Comparison of ENCODE assay signal across 12 cellular contexts in genomic region chr9:116355153-116355827, GRCh38.
DNase-seq lines count a peak whose midpoint lies in the region; ATAC-seq and TF ChIP-seq lines count a peak whose summit lies in the region.
"Had no signal": no experiment of that assay in that cellular context is flagged by ENCODE, and none has a peak within 500 bp of the region (broad histone marks: within the 10 kb centered on the region; RNA-seq: fewer than 3 reads in every experiment).

No MANE protein-coding gene starts in this region.

- in situ Hi-C loops in gastrocnemius medialis (cut with MboI; ENCODE audit: low sequenced_read_pairs in 4 of 4), result loop anchor here in 2 of 4 donors (25.0 kb wide), 2 partner anchors 193 to 207 kb away; partner anchors contain the start of gene PAPPA (in 1 of the 2)

- H3K9me3 ChIP-seq in left ventricle myocardium inferior (replicated peaks) (no peaks in the 10 kb centered on the region), gastrocnemius medialis (no peaks in the 10 kb centered on the region)

- H3K4me1 Mint-ChIP-seq in WTC11, result peaks cover 15% of the 10 kb centered on the region
- no peaks in the 10 kb centered on the region for H3K4me1 Mint-ChIP-seq in activated naive CD8-positive, alpha-beta T cell treated with anti-CD3 and anti-CD28 coated beads, Interleukin-2, amount 50 U/mL, for 24 hours
- H3K4me1 Mint-ChIP-seq: activated CD8-positive, alpha-beta memory T cell treated with anti-CD3 and anti-CD28 coated beads, Interleukin-2, amount 10 ng/mL, durations not matched to agents 7 days and 5 days had no signal

- intact Hi-C loops in left ventricle myocardium inferior (cut with micrococcal nuclease), result no loop called here
- intact Hi-C loops in gastrocnemius medialis (cut with DNase I; ENCODE audit: low total_unique reads), result no loop called here

- H3K4me3 ChIP-seq in left ventricle myocardium inferior, result no peak overlapping the region
- H3K4me3 ChIP-seq in gastrocnemius medialis, result no peak overlapping the region

- H3K27ac ChIP-seq in left ventricle myocardium inferior (replicated peaks), result peak overlapping the region; percentile 71
- peak overlapping the region; percentile 15 to 60 (median 39) for H3K27ac ChIP-seq in gastrocnemius medialis

- H3K9me3 Mint-ChIP-seq in WTC11, result no peaks in the 10 kb centered on the region
- no peaks in the 10 kb centered on the region for H3K9me3 Mint-ChIP-seq in activated naive CD8-positive, alpha-beta T cell treated with anti-CD3 and anti-CD28 coated beads, Interleukin-2, amount 50 U/mL, for 24 hours

- no peak overlapping the region for H3K4me3 Mint-ChIP-seq in WTC11
- no peak overlapping the region for H3K4me3 Mint-ChIP-seq in activated naive CD8-positive, alpha-beta T cell treated with anti-CD3 and anti-CD28 coated beads, Interleukin-2, amount 50 U/mL, for 24 hours
- H3K4me3 Mint-ChIP-seq: activated CD8-positive, alpha-beta memory T cell treated with anti-CD3 and anti-CD28 coated beads, Interleukin-2, amount 10 ng/mL, durations not matched to agents 7 days and 5 days had no signal

- DNase-seq in NCI-H1092 (lab: John Stamatoyannopoulos, UW) (peak; percentile 85), WTC11 (ENCODE audit: low spot score) (peak; percentile 31), left ventricle myocardium inferior (no peak), gastrocnemius medialis (peak; percentile 23 to 63), nucleus accumbens (lab: John Stamatoyannopoulos, UW) (no peak), kidney glomerular epithelial cell (lab: John Stamatoyannopoulos, UW) (no peak)
- DNase-seq in activated CD4-positive, CD25-positive, alpha-beta regulatory T cell (lab: John Stamatoyannopoulos, UW), result no peak
- DNase-seq in activated naive CD8-positive, alpha-beta T cell treated with anti-CD3 and anti-CD28 coated beads, Interleukin-2, amount 50 U/mL, for 24 hours, result no peak
- DNase-seq: activated CD8-positive, alpha-beta memory T cell treated with anti-CD3 and anti-CD28 coated beads, Interleukin-2, amount 10 ng/mL, durations not matched to agents 7 days and 5 days; dermis blood vessel endothelial cell; Karpas-422; stimulated activated CD4-positive, alpha-beta T cell treated with anti-CD3 and anti-CD28 coated beads, Interleukin-2, amount 100 ng/mL, for 24 hours had no signal

- peaks cover 13% of the 10 kb centered on the region; the same call in 1 of the 2 replicates for H3K27me3 Mint-ChIP-seq in WTC11 (ENCODE audit: low read depth)
- peaks cover 4% of the 10 kb centered on the region for H3K27me3 Mint-ChIP-seq in activated naive CD8-positive, alpha-beta T cell treated with anti-CD3 and anti-CD28 coated beads, Interleukin-2, amount 50 U/mL, for 24 hours
- H3K27me3 Mint-ChIP-seq: activated CD8-positive, alpha-beta memory T cell treated with anti-CD3 and anti-CD28 coated beads, Interleukin-2, amount 10 ng/mL, durations not matched to agents 7 days and 5 days had no signal

- POLR2A ChIA-PET in WTC11 (lab: Charles Lee), result no interaction called here

- H3K27me3 ChIP-seq in left ventricle myocardium inferior (ENCODE audit: low read depth) (no peaks in the 10 kb centered on the region), gastrocnemius medialis (no peaks in the 10 kb centered on the region)

- TF ChIP-seq CTCF in WTC11 (IDR thresholded peaks at IDR 0.05), result no peak
- TF ChIP-seq CTCF in left ventricle myocardium inferior (IDR thresholded peaks at IDR 0.05; ENCODE audit: borderline replicate concordance), result no peak
- TF ChIP-seq CTCF in gastrocnemius medialis (IDR thresholded peaks at IDR 0.05 in 4 of 5, conservative IDR thresholded peaks at IDR 0.05 in 1 of 5), result no peak

- H3K36me3 Mint-ChIP-seq in WTC11, result no peaks in the 10 kb centered on the region
- H3K36me3 Mint-ChIP-seq in activated naive CD8-positive, alpha-beta T cell treated with anti-CD3 and anti-CD28 coated beads, Interleukin-2, amount 50 U/mL, for 24 hours (ENCODE audit: low read depth), result no peaks in the 10 kb centered on the region
- H3K36me3 Mint-ChIP-seq: activated CD8-positive, alpha-beta memory T cell treated with anti-CD3 and anti-CD28 coated beads, Interleukin-2, amount 10 ng/mL, durations not matched to agents 7 days and 5 days had no signal

- H3K36me3 ChIP-seq in left ventricle myocardium inferior (no peaks in the 10 kb centered on the region), gastrocnemius medialis (no peaks in the 10 kb centered on the region)

- TF ChIP-seq POLR2A in gastrocnemius medialis (IDR thresholded peaks at IDR 0.05), result no peak

- peaks cover 27% of the 10 kb centered on the region for H3K4me1 ChIP-seq in left ventricle myocardium inferior
- peaks cover 12 to 16% of the 10 kb centered on the region in 2 donors for H3K4me1 ChIP-seq in gastrocnemius medialis

- H3K27ac Mint-ChIP-seq in WTC11, result no peak overlapping the region
- no peak overlapping the region for H3K27ac Mint-ChIP-seq in activated naive CD8-positive, alpha-beta T cell treated with anti-CD3 and anti-CD28 coated beads, Interleukin-2, amount 50 U/mL, for 24 hours
- H3K27ac Mint-ChIP-seq: activated CD8-positive, alpha-beta memory T cell treated with anti-CD3 and anti-CD28 coated beads, Interleukin-2, amount 10 ng/mL, durations not matched to agents 7 days and 5 days had no signal

- CTCF ChIA-PET in WTC11 (lab: Charles Lee), result interaction anchor here (0.6 kb wide), 1 partner anchor 21 kb away, joined by 4 read pairs; no protein-coding TSS in a partner anchor

- peak; percentile 76 for ATAC-seq in WTC11
- peak; percentile 83 to 92 for ATAC-seq in gastrocnemius medialis
- no peak for ATAC-seq in activated naive CD8-positive, alpha-beta T cell treated with anti-CD3 and anti-CD28 coated beads, Interleukin-2, amount 50 U/mL, for 24 hours
- ATAC-seq: activated CD8-positive, alpha-beta memory T cell treated with anti-CD3 and anti-CD28 coated beads, Interleukin-2, amount 10 ng/mL, durations not matched to agents 7 days and 5 days had no signal

TF ChIP-seq in WTC11, 78 proteins besides CTCF, POLR2A, EP300 and RAD21:
- TF ChIP-seq EMX1 (CRISPR knock-in tag; IDR thresholded peaks at IDR 0.05), result no peak
- peak; percentile 82 for TF ChIP-seq ZNF423 (CRISPR knock-in tag; IDR thresholded peaks at IDR 0.05)

Comparison
In these comparisons a context has a peak if more than half of its experiments do, and no peak if none do; other contexts are left out.
1. DNase-seq: peak in NCI-H1092 (single experiment), WTC11 (single experiment) and gastrocnemius medialis (2 of 2); none in left ventricle myocardium inferior (single experiment), nucleus accumbens (0 of 56), activated CD4-positive, CD25-positive, alpha-beta regulatory T cell (0 of 4), activated naive CD8-positive, alpha-beta T cell treated with anti-CD3 and anti-CD28 coated beads, Interleukin-2, amount 50 U/mL, for 24 hours (single experiment) and kidney glomerular epithelial cell (single experiment).